ENCODE assay signal across 14 cellular contexts in the genomic region with DNA sequence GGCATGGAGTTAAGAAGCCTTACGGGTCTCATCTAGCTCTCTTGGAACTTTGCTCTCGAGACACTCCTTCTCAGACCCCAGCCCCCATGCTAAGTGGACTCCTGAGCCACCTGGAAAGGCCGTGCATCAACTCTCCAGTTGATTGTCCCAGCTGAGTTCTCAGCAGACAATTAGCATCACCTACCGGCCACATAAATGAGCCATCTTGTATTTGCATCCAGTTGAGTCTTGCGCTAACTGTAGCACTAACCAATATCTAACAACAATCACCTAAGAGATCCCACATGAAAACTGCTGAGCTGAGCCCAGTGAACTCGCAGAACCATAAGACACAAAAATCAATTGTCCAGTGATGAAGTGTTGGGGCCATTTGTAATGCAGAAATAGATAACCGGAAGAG.
A peak's percentile ranks its signal among the peaks of the same experiment; 100 is the strongest.
DNase-seq lines count a peak whose midpoint lies in the region; ATAC-seq and TF ChIP-seq lines count a peak whose summit lies in the region.
"Had no signal": no experiment of that assay in that cellular context is flagged by ENCODE, and none has a peak within 500 bp of the region (broad histone marks: within the 10 kb centered on the region; RNA-seq: fewer than 3 reads in every experiment).

No MANE protein-coding gene starts in this region.

- H3K27ac ChIP-seq in 22Rv1 (peak overlapping the region; percentile 25; the same call in 1 of the 2 replicates), neutrophil (peak overlapping the region; percentile 52)

- peaks cover 43 to 61% of the 10 kb centered on the region in 2 experiments for H3K4me1 ChIP-seq in neutrophil (ENCODE audit: control insufficient read depth in 1 of 2, insufficient read depth in 1 of 2, low read depth in 1 of 2, low read length in 1 of 2)

- DNase-seq in NCI-H146 (lab: John Stamatoyannopoulos, UW) (peak; percentile 35), NCI-H146 treated with DMSO at 0.1 percent for 48 hours (lab: John Stamatoyannopoulos, UW; ENCODE audit: unreplicated experiment) (no peak), NCI-H69 (lab: John Stamatoyannopoulos, UW) (peak; percentile 35), GM03348 (ENCODE audit: low spot score) (no peak)
- DNase-seq in stimulated activated naive CD8-positive, alpha-beta T cell treated with anti-CD3 and anti-CD28 coated beads, Interleukin-15, Interleukin-2, amounts not matched to agents 100 U/mL and 50 U/mL, for 24 hours, result no peak
- DNase-seq: C1 segment of cervical spinal cord; Calu3; CD4-positive, alpha-beta T cell; DMS 273 treated with DMSO at 0.1 percent for 48 hours; DND-41; GDM1 had no signal

- no peak overlapping the region for H3K4me3 ChIP-seq in neutrophil (ENCODE audit: low read depth in 1 of 2, low read length in 1 of 2)
- H3K4me3 ChIP-seq: HAP-1 had no signal

- no peaks in the 10 kb centered on the region for H3K9me3 ChIP-seq in neutrophil
- H3K9me3 ChIP-seq: HAP-1 had no signal

- H3K27me3 ChIP-seq in neutrophil, result no peaks in the 10 kb centered on the region

- ATAC-seq in stimulated activated naive CD8-positive, alpha-beta T cell treated with anti-CD3 and anti-CD28 coated beads, Interleukin-15, Interleukin-2, amounts not matched to agents 100 U/mL and 50 U/mL, for 24 hours, result no peak

- H3K36me3 ChIP-seq in neutrophil, result no peaks in the 10 kb centered on the region
- H3K36me3 ChIP-seq: HAP-1 had no signal

- TF ChIP-seq CTCF in 22Rv1 (IDR thresholded peaks at IDR 0.05) (no peak), neutrophil (IDR thresholded peaks at IDR 0.05) (no peak)

Comparison
In these comparisons a context has a peak if more than half of its experiments do, and no peak if none do; other contexts are left out.
1. DNase-seq: peak in NCI-H146 (single experiment) and NCI-H69 (single experiment); none in NCI-H146 treated with DMSO at 0.1 percent for 48 hours (single experiment), GM03348 (single experiment) and stimulated activated naive CD8-positive, alpha-beta T cell treated with anti-CD3 and anti-CD28 coated beads, Interleukin-15, Interleukin-2, amounts not matched to agents 100 U/mL and 50 U/mL, for 24 hours (single experiment).